36 cellular contexts compared by ENCODE assay signal in the genomic region with DNA sequence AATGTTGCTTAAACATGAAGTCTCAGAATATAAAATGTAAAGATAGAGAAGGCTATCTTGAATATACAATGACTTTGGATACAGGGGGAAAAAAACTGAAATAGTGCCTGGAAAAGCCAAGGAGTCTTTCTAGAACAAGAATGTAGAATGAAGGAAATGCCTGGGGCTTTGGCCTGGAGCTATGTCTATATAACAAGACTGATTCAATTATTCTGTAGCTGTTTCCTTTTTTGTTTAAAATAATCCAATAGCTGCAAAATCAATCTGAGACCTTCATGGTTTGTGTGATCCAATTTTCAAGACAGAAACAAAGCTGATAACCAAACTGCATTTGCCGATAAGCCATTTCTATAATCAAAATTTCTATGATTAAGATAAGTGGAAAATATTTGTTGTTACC.
"Had no signal": no experiment of that assay in that cellular context is flagged by ENCODE, and none has a peak within 500 bp of the region (broad histone marks: within the 10 kb centered on the region; RNA-seq: fewer than 3 reads in every experiment).

No MANE protein-coding gene starts in this region.

- H3K9me3 Mint-ChIP-seq: activated CD4-positive, alpha-beta memory T cell treated with anti-CD3 and anti-CD28 coated beads for 36 hours; activated CD8-positive, alpha-beta T cell treated with anti-CD3 and anti-CD28 coated beads for 36 hours; activated naive CD4-positive, alpha-beta T cell treated with anti-CD3 and anti-CD28 coated beads for 36 hours had no signal

- H3K27ac Mint-ChIP-seq: activated B cell treated with CpG ODN at 0.5 μM for 24 hours; activated CD4-positive, alpha-beta memory T cell treated with anti-CD3 and anti-CD28 coated beads for 36 hours; activated CD4-positive, alpha-beta T cell treated with anti-CD3 and anti-CD28 coated beads, Interleukin-2, amount 10 ng/mL, durations not matched to agents 24 days and 14 days; activated CD8-positive, alpha-beta T cell treated with anti-CD3 and anti-CD28 coated beads for 36 hours; activated naive CD4-positive, alpha-beta T cell treated with anti-CD3 and anti-CD28 coated beads for 36 hours; activated naive CD4-positive, alpha-beta T cell treated with anti-CD3 and anti-CD28 coated beads, Interleukin-2, amount 50 U/mL, for 72 hours; activated naive CD8-positive, alpha-beta T cell treated with anti-CD3 and anti-CD28 coated beads for 36 hours; activated T-cell treated with anti-CD3 and anti-CD28 coated beads, Interleukin-2, amount 50 U/mL, for 72 hours; activated T-helper 1 cell treated with anti-CD3 and anti-CD28 coated beads, Interleukin-12 subunit alpha, Interleukin-12 subunit beta, Interleukin-2, Interleukin-4 antibody, amounts not matched to agents 30 ng/mL and 10 ng/mL and 1 ng/mL, durations not matched to agents 14 hours and 24 hours and 36 hours; activated T-helper 17 cell treated with anti-CD3 and anti-CD28 coated beads, Interleukin-2, amount 50 U/mL, for 72 hours; T-helper 1 cell treated with Interleukin-12 subunit alpha and Interleukin-12 subunit beta and Interleukin-4 antibody, amounts not matched to agents 30 μg/mL and 1 μg/mL, for 36 hours; T-helper 2 cell treated with Interferon-gamma antibody and Interleukin-4, amounts not matched to agents 5 μg/mL and 100 μg/mL, for 36 hours had no signal

- H3K4me3 Mint-ChIP-seq: activated B cell treated with CpG ODN at 0.5 μM for 24 hours; activated CD4-positive, alpha-beta memory T cell treated with anti-CD3 and anti-CD28 coated beads for 36 hours; activated CD4-positive, alpha-beta T cell treated with anti-CD3 and anti-CD28 coated beads, Interleukin-2, amount 10 ng/mL, durations not matched to agents 24 days and 14 days; activated CD8-positive, alpha-beta T cell treated with anti-CD3 and anti-CD28 coated beads for 36 hours; activated naive CD4-positive, alpha-beta T cell treated with anti-CD3 and anti-CD28 coated beads for 36 hours; activated naive CD8-positive, alpha-beta T cell treated with anti-CD3 and anti-CD28 coated beads for 36 hours; activated T-cell treated with anti-CD3 and anti-CD28 coated beads, Interleukin-2, amount 50 U/mL, for 4 hours; activated T-cell treated with anti-CD3 and anti-CD28 coated beads, Interleukin-2, amount 50 U/mL, for 72 hours; activated T-helper 1 cell treated with anti-CD3 and anti-CD28 coated beads, Interleukin-12 subunit alpha, Interleukin-12 subunit beta, Interleukin-2, Interleukin-4 antibody, amounts not matched to agents 30 ng/mL and 10 ng/mL and 1 ng/mL, durations not matched to agents 14 hours and 24 hours and 36 hours; activated T-helper 17 cell treated with anti-CD3 and anti-CD28 coated beads, Interleukin-2, amount 50 U/mL, for 72 hours; central memory CD8-positive, alpha-beta T cell; T-helper 1 cell treated with Interleukin-12 subunit alpha and Interleukin-12 subunit beta and Interleukin-4 antibody, amounts not matched to agents 30 μg/mL and 1 μg/mL, for 36 hours; T-helper 2 cell treated with Interferon-gamma antibody and Interleukin-4, amounts not matched to agents 5 μg/mL and 100 μg/mL, for 36 hours had no signal

- H3K27me3 Mint-ChIP-seq: activated B cell treated with CpG ODN at 0.5 μM for 24 hours; activated CD4-positive, alpha-beta memory T cell treated with anti-CD3 and anti-CD28 coated beads for 36 hours; activated CD4-positive, alpha-beta T cell treated with anti-CD3 and anti-CD28 coated beads, Interleukin-2, amount 10 ng/mL, durations not matched to agents 24 days and 14 days; activated CD8-positive, alpha-beta T cell treated with anti-CD3 and anti-CD28 coated beads for 36 hours; activated T-helper 17 cell treated with anti-CD3 and anti-CD28 coated beads, Interleukin-2, amount 50 U/mL, for 72 hours; central memory CD8-positive, alpha-beta T cell had no signal

- H3K4me1 ChIP-seq: body of pancreas had no signal

- DNase-seq: activated B cell treated with CpG ODN at 0.5 μM for 24 hours; activated CD4-positive, alpha-beta memory T cell treated with anti-CD3 and anti-CD28 coated beads for 36 hours; activated CD4-positive, alpha-beta T cell treated with anti-CD3 and anti-CD28 coated beads for 4 hours; activated CD4-positive, alpha-beta T cell treated with anti-CD3 and anti-CD28 coated beads, Interleukin-2, amount 10 ng/mL, durations not matched to agents 24 days and 14 days; activated CD4-positive, alpha-beta T cell treated with anti-CD3 and anti-CD28 coated beads, Interleukin-2, amount 50 U/mL, for 1 hour; activated CD4-positive, alpha-beta T cell treated with anti-CD3 and anti-CD28 coated beads, Interleukin-2, amount 50 U/mL, for 4 hours; activated CD4-positive, CD25-positive, alpha-beta regulatory T cell treated with anti-CD3 and anti-CD28 coated beads, Interleukin-2, amount 50 U/mL, for 72 hours; activated CD8-positive, alpha-beta memory T cell treated with anti-CD3 and anti-CD28 coated beads, Interleukin-2, amount 50 U/mL, for 4 hours; activated CD8-positive, alpha-beta T cell treated with anti-CD3 and anti-CD28 coated beads for 36 hours; activated effector memory CD4-positive, alpha-beta T cell treated with anti-CD3 and anti-CD28 coated beads, Interleukin-2, amount 50 U/mL, for 16 hours; activated gamma-delta T cell treated with Interleukin-2 at 50 U/mL for 16 hours; activated naive CD4-positive, alpha-beta T cell; activated naive CD4-positive, alpha-beta T cell treated with anti-CD3 and anti-CD28 coated beads for 36 hours; activated naive CD4-positive, alpha-beta T cell treated with anti-CD3 and anti-CD28 coated beads, Interleukin-2, amount 50 U/mL, for 16 hours; activated naive CD8-positive, alpha-beta T cell treated with anti-CD3 and anti-CD28 coated beads for 36 hours; activated T-cell treated with anti-CD3 and anti-CD28 coated beads for 4 hours; activated T-cell treated with anti-CD3 and anti-CD28 coated beads, Interleukin-2, amount 50 U/mL, for 1 hour; activated T-cell treated with anti-CD3 and anti-CD28 coated beads, Interleukin-2, amount 50 U/mL, for 4 hours; activated T-cell treated with anti-CD3 and anti-CD28 coated beads, Interleukin-2, amount 50 U/mL, for 72 hours; adrenal gland; amniotic stem cell; aorta; body of pancreas; caudate nucleus; cerebellar nuclear complex; T-helper 1 cell; T-helper 2 cell; T-helper 9 cell had no signal

- H3K36me3 ChIP-seq: adrenal gland, cardiac muscle cell had no signal

- H3K36me3 Mint-ChIP-seq: activated CD4-positive, alpha-beta memory T cell treated with anti-CD3 and anti-CD28 coated beads for 36 hours; activated naive CD4-positive, alpha-beta T cell treated with anti-CD3 and anti-CD28 coated beads, Interleukin-2, amount 50 U/mL, for 72 hours; activated naive CD8-positive, alpha-beta T cell treated with anti-CD3 and anti-CD28 coated beads for 36 hours had no signal

- H3K27me3 ChIP-seq: adrenal gland, body of pancreas, cardiac muscle cell had no signal

- H3K4me1 Mint-ChIP-seq: activated B cell treated with CpG ODN at 0.5 μM for 24 hours; activated CD4-positive, alpha-beta T cell treated with anti-CD3 and anti-CD28 coated beads, Interleukin-2, amount 10 ng/mL, durations not matched to agents 24 days and 14 days; activated naive CD8-positive, alpha-beta T cell treated with anti-CD3 and anti-CD28 coated beads for 36 hours; activated T-helper 17 cell treated with anti-CD3 and anti-CD28 coated beads, Interleukin-2, amount 50 U/mL, for 72 hours; central memory CD8-positive, alpha-beta T cell had no signal

- H3K9me3 ChIP-seq: adrenal gland, body of pancreas had no signal

- H3K4me3 ChIP-seq: adrenal gland, body of pancreas, cardiac muscle cell had no signal

- H3K27ac ChIP-seq: adrenal gland, body of pancreas, cardiac muscle cell, VCaP had no signal
